4 cellular contexts compared by ENCODE assay signal in the genomic region with DNA sequence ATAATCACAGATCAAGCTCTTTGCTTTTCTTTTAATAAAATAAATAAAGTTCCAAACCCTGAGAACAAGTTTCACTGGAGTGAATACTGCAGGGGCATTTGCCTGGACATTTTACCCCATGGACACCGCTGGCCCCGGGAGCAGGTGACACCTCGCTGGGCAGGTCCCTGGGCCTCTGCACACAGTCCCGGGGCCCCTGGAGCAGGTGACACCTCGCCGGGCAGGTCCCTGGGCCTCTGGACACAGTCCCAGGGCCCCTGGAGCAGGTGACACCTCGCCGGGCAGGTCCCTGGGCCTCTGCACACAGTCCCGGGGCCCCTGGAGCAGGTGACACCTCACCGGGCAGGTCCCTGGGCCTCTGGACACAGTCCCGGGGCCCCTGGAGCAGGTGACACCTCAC. TPM values are rescaled to one million over a fixed set of nuclear protein-coding genes. Genes with fewer than 3 reads are reported as not detected.
"Had no signal": no experiment of that assay in that cellular context is flagged by ENCODE, and none has a peak within 500 bp of the region (broad histone marks: within the 10 kb centered on the region; RNA-seq: fewer than 3 reads in every experiment).

No MANE protein-coding gene starts in this region.

RNA-seq across cellular contexts. Expression of gene TPO, which starts 1.6 kb away (rescaled TPM):
- total RNA-seq: HepG2, IMR-90, K562 had no signal
- polyA plus RNA-seq: HepG2, IgD-negative memory B cell, IMR-90, K562 had no signal
